ENCODE assay signal across 1 cellular context in the genomic region with DNA sequence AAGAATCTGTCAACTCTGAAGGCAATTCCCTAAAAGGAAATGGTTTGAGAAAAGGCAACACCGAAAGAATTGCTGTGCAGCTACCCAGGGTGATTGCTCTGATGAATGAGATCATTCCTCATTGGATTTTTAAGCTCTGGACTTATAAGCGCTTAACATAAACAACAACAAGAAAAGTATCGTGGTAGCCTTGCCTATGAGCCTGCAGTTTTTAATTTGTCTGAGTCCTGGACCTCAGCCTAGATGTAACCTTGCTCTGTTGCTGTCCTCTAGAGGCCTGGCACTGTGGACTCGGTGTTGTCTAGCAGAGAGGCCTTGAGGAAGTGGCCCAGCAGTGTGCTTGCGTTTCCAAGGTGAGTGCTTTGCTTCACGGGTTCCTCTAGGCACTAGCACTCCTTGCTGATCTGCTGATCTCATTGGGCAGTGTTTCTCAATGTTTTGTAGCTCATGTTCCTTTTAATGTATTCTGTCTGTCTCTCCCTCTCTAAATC.
TF ChIP-seq lines count a peak whose summit lies in the region.

No MANE protein-coding gene starts in this region.

TF ChIP-seq in K562, 482 proteins besides CTCF, POLR2A, EP300 and RAD21 (continued from another document):
- TF ChIP-seq MXI1 (IDR thresholded peaks at IDR 0.05; ENCODE audit: low read depth, low read length) = no peak
- TF ChIP-seq, protein P1, sequence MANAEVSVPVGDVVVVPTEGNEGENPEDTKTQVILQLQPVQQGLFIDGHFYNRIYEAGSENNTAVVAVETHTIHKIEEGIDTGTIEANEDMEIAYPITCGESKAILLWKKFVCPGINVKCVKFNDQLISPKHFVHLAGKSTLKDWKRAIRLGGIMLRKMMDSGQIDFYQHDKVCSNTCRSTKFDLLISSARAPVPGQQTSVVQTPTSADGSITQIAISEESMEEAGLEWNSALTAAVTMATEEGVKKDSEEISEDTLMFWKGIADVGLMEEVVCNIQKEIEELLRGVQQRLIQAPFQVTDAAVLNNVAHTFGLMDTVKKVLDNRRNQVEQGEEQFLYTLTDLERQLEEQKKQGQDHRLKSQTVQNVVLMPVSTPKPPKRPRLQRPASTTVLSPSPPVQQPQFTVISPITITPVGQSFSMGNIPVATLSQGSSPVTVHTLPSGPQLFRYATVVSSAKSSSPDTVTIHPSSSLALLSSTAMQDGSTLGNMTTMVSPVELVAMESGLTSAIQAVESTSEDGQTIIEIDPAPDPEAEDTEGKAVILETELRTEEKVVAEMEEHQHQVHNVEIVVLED (CRISPR knock-in tag; IDR thresholded peaks at IDR 0.05) = no peak
- no peak for TF ChIP-seq SMAD2 (IDR thresholded peaks at IDR 0.05; ENCODE audit: low read depth, low read length)
- TF ChIP-seq, protein P2, sequence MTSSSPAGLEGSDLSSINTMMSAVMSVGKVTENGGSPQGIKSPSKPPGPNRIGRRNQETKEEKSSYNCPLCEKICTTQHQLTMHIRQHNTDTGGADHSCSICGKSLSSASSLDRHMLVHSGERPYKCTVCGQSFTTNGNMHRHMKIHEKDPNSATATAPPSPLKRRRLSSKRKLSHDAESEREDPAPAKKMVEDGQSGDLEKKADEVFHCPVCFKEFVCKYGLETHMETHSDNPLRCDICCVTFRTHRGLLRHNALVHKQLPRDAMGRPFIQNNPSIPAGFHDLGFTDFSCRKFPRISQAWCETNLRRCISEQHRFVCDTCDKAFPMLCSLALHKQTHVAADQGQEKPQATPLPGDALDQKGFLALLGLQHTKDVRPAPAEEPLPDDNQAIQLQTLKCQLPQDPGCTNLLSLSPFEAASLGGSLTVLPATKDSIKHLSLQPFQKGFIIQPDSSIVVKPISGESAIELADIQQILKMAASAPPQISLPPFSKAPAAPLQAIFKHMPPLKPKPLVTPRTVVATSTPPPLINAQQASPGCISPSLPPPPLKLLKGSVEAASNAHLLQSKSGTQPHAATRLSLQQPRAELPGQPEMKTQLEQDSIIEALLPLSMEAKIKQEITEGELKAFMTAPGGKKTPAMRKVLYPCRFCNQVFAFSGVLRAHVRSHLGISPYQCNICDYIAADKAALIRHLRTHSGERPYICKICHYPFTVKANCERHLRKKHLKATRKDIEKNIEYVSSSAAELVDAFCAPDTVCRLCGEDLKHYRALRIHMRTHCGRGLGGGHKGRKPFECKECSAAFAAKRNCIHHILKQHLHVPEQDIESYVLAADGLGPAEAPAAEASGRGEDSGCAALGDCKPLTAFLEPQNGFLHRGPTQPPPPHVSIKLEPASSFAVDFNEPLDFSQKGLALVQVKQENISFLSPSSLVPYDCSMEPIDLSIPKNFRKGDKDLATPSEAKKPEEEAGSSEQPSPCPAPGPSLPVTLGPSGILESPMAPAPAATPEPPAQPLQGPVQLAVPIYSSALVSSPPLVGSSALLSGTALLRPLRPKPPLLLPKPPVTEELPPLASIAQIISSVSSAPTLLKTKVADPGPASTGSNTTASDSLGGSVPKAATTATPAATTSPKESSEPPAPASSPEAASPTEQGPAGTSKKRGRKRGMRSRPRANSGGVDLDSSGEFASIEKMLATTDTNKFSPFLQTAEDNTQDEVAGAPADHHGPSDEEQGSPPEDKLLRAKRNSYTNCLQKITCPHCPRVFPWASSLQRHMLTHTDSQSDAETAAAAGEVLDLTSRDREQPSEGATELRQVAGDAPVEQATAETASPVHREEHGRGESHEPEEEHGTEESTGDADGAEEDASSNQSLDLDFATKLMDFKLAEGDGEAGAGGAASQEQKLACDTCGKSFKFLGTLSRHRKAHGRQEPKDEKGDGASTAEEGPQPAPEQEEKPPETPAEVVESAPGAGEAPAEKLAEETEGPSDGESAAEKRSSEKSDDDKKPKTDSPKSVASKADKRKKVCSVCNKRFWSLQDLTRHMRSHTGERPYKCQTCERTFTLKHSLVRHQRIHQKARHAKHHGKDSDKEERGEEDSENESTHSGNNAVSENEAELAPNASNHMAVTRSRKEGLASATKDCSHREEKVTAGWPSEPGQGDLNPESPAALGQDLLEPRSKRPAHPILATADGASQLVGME (CRISPR knock-in tag; IDR thresholded peaks at IDR 0.05) = no peak
- no peak for TF ChIP-seq CBX3 (IDR thresholded peaks at IDR 0.05; ENCODE audit: borderline replicate concordance in 1 of 2, low read length in 2 of 2)
- TF ChIP-seq MEF2D (tag; conservative IDR thresholded peaks at IDR 0.05; ENCODE audit: low read depth) = no peak
- TF ChIP-seq NR4A1 (CRISPR knock-in tag; IDR thresholded peaks at IDR 0.05) = no peak
- TF ChIP-seq NR4A1 (tag; IDR thresholded peaks at IDR 0.05) = no peak
- TF ChIP-seq ZNF695 (CRISPR knock-in tag; IDR thresholded peaks at IDR 0.05) = no peak
- no peak for TF ChIP-seq STAT5B (CRISPR knock-in tag; IDR thresholded peaks at IDR 0.05)
- TF ChIP-seq, protein P3, sequence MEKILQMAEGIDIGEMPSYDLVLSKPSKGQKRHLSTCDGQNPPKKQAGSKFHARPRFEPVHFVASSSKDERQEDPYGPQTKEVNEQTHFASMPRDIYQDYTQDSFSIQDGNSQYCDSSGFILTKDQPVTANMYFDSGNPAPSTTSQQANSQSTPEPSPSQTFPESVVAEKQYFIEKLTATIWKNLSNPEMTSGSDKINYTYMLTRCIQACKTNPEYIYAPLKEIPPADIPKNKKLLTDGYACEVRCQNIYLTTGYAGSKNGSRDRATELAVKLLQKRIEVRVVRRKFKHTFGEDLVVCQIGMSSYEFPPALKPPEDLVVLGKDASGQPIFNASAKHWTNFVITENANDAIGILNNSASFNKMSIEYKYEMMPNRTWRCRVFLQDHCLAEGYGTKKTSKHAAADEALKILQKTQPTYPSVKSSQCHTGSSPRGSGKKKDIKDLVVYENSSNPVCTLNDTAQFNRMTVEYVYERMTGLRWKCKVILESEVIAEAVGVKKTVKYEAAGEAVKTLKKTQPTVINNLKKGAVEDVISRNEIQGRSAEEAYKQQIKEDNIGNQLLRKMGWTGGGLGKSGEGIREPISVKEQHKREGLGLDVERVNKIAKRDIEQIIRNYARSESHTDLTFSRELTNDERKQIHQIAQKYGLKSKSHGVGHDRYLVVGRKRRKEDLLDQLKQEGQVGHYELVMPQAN (IDR thresholded peaks at IDR 0.05; ENCODE audit: borderline replicate concordance) = no peak
- TF ChIP-seq RNF2 (IDR thresholded peaks at IDR 0.05) = no peak
- TF ChIP-seq, protein P4, sequence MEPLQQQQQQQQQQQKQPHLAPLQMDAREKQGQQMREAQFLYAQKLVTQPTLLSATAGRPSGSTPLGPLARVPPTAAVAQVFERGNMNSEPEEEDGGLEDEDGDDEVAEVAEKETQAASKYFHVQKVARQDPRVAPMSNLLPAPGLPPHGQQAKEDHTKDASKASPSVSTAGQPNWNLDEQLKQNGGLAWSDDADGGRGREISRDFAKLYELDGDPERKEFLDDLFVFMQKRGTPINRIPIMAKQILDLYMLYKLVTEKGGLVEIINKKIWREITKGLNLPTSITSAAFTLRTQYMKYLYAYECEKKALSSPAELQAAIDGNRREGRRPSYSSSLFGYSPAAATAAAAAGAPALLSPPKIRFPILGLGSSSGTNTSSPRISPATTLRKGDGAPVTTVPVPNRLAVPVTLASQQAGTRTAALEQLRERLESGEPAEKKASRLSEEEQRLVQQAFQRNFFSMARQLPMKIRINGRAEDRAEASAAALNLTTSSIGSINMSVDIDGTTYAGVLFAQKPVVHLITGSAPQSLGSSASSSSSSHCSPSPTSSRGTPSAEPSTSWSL (CRISPR knock-in tag; IDR thresholded peaks at IDR 0.05; ENCODE audit: borderline replicate concordance) = no peak
- no peak for TF ChIP-seq RBM39 (optimal IDR thresholded peaks at IDR 0.05; ENCODE audit: low read depth, low read length)
- TF ChIP-seq, protein P5, sequence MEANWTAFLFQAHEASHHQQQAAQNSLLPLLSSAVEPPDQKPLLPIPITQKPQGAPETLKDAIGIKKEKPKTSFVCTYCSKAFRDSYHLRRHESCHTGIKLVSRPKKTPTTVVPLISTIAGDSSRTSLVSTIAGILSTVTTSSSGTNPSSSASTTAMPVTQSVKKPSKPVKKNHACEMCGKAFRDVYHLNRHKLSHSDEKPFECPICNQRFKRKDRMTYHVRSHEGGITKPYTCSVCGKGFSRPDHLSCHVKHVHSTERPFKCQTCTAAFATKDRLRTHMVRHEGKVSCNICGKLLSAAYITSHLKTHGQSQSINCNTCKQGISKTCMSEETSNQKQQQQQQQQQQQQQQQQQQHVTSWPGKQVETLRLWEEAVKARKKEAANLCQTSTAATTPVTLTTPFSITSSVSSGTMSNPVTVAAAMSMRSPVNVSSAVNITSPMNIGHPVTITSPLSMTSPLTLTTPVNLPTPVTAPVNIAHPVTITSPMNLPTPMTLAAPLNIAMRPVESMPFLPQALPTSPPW (CRISPR knock-in tag; IDR thresholded peaks at IDR 0.05) = no peak
